ENCODE assay signal across 7 cellular contexts in the genomic region with DNA sequence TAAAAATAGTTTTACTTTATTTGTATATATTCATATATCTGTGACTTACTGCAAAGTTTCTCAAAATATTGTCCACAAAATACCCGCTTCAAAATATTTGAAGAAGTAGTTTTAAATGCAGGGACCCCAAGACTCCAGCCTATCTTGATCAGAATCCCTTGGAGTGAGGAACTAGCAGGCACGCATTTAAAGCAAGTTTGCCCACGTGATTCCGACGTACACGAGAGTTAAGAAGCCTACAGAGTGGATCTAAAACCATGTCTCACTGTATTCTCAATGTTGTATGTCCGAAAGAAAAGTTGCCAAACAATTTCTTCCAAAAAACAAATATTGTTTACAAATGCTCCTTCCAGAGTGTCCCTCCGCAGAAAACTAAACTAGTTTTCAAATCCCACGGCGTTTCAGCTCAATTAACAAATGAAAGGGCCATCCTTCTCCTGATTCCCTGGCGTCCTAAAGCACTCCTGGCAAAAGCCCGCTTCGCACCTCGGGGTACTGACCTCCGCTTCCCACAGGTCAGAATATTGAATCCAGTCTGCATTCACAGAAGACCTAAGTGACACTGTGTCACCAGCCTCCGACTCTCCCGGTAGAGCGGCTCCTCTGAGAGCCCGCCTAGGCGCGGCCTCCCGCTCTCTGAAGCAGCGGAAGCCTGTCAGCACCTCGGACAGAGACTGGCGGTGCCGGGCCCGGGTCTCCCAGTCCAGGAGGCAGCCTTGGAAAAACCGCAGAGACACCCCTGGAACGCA. TPM values are rescaled to one million over a fixed set of nuclear protein-coding genes. Genes with fewer than 3 reads are reported as not detected.
DNase-seq lines count a peak whose midpoint lies in the region; ATAC-seq and TF ChIP-seq lines count a peak whose summit lies in the region.

No MANE protein-coding gene starts in this region.

- H3K9me3 ChIP-seq in HEK293 (ENCODE audit: control insufficient read depth, insufficient read depth, low read depth, low read length) (no peaks in the 10 kb centered on the region), hepatocyte (ENCODE audit: low read depth) (no peaks in the 10 kb centered on the region)

- DNase-seq in SK-N-DZ (ENCODE audit: low spot score): peak; percentile 55
- peak; percentile 78 for DNase-seq in hepatocyte (ENCODE audit: low spot score)
- DNase-seq in posterior cingulate gyrus: peak in 7 of 10 donors; percentile 20 to 87 (median 47)
- DNase-seq in stimulated activated CD4-positive, alpha-beta T cell treated with anti-CD3 and anti-CD28 coated beads, Interleukin-2, amount 100 ng/mL, for 24 hours: no peak
- DNase-seq in activated gamma-delta T cell (lab: John Stamatoyannopoulos, UW): no peak

- WGBS in hepatocyte (ENCODE audit: low lambda C conversion rate, missing lambda C conversion rate): 4% methylated on average over 29 of the region's 29 CpGs

- H3K79me2 ChIP-seq in hepatocyte: no peaks in the 10 kb centered on the region

- H3K36me3 ChIP-seq in HEK293 (ENCODE audit: control insufficient read depth in 2 of 2, insufficient read depth in 1 of 2, low read length in 2 of 2) (no peaks in the 10 kb centered on the region), hepatocyte (replicated peaks; ENCODE audit: insufficient read depth, low read depth) (no peaks in the 10 kb centered on the region)

- no peaks in the 10 kb centered on the region for H4K20me1 ChIP-seq in hepatocyte (ENCODE audit: insufficient read depth, poor library complexity, severe bottlenecking)

- H3K4me3 ChIP-seq in HEK293 (ENCODE audit: low read depth, low read length) (no peak overlapping the region), hepatocyte (no peak overlapping the region)

- no peak for TF ChIP-seq CTCF in HEK293 (tag by site-specific recombination; IDR thresholded peaks at IDR 0.05)
- TF ChIP-seq CTCF in hepatocyte (IDR thresholded peaks at IDR 0.05; ENCODE audit: poor library complexity): no peak

- no peak for ATAC-seq in HG02981 (IDR thresholded peaks at IDR 0.05; ENCODE audit: unreplicated experiment)

- POLR2A ChIA-PET in HEK293 (lab: Yijun Ruan, JAX): no interaction called here

- no peak overlapping the region for H3K27ac ChIP-seq in HEK293 (ENCODE audit: extremely low read depth, low read depth, low read length)
- H3K27ac ChIP-seq in hepatocyte: no peak overlapping the region

- no peak overlapping the region for H2AFZ ChIP-seq in hepatocyte

- peaks cover 58% of the 10 kb centered on the region for H3K27me3 ChIP-seq in hepatocyte

- H3K9me2 ChIP-seq in hepatocyte (replicated peaks; ENCODE audit: insufficient read depth): no peaks in the 10 kb centered on the region

- intact Hi-C loops in posterior cingulate gyrus (cut with DNase I): loop anchor here (10.0 kb wide), 1 partner anchor 107 kb away; no protein-coding TSS in a partner anchor

- CTCF ChIA-PET in HEK293 (lab: Yijun Ruan, JAX): interaction anchor here (0.6 kb wide), 1 partner anchor 880 kb away, joined by 3 read pairs; no protein-coding TSS in a partner anchor

- peak overlapping the region; percentile 87 for H3K4me2 ChIP-seq in hepatocyte

- H3K4me1 ChIP-seq in HEK293 (ENCODE audit: control insufficient read depth, insufficient read depth, low read length): no peaks in the 10 kb centered on the region
- no peaks in the 10 kb centered on the region for H3K4me1 ChIP-seq in hepatocyte (ENCODE audit: insufficient read depth)

TF ChIP-seq in HEK293, 187 proteins besides CTCF, POLR2A, EP300 and RAD21:
- TF ChIP-seq ZNF623 (tag by site-specific recombination; IDR thresholded peaks at IDR 0.05) (no peak), ZNF140 (tag by site-specific recombination; IDR thresholded peaks at IDR 0.05) (no peak), ZNF621 (tag by site-specific recombination; IDR thresholded peaks at IDR 0.05) (no peak), REST (tag by site-specific recombination; IDR thresholded peaks at IDR 0.05) (peak; percentile 68), YY2 (tag by site-specific recombination; IDR thresholded peaks at IDR 0.05) (no peak), HIC1 (tag by site-specific recombination; IDR thresholded peaks at IDR 0.05) (no peak), ZNF426 (tag by site-specific recombination; IDR thresholded peaks at IDR 0.05) (no peak)
TF ChIP-seq in HEK293: peak in this region for 1.

RNA-seq across cellular contexts. Expression of gene GABRB3, which starts 1.5 kb away (rescaled TPM):
- 33.1 and 34.7 TPM in 2 replicates for polyA plus RNA-seq in SK-N-DZ (2014; cell fraction: cytosol; rRNA removed)
- 17.5 and 19.3 TPM in 2 replicates for polyA plus RNA-seq in SK-N-DZ (2014; cell fraction: nucleus; rRNA removed)
- total RNA-seq in hepatocyte: 1.8 and 3.4 TPM in 2 replicates
- 1.3 and 1.8 TPM in 2 replicates for polyA plus RNA-seq in hepatocyte

Comparison
In these comparisons a context has a peak if more than half of its experiments do, and no peak if none do; other contexts are left out.
1. DNase-seq: peak in SK-N-DZ (single experiment), hepatocyte (single experiment) and posterior cingulate gyrus (7 of 10); none in stimulated activated CD4-positive, alpha-beta T cell treated with anti-CD3 and anti-CD28 coated beads, Interleukin-2, amount 100 ng/mL, for 24 hours (0 of 2) and activated gamma-delta T cell (single experiment).